In the genomic region with DNA sequence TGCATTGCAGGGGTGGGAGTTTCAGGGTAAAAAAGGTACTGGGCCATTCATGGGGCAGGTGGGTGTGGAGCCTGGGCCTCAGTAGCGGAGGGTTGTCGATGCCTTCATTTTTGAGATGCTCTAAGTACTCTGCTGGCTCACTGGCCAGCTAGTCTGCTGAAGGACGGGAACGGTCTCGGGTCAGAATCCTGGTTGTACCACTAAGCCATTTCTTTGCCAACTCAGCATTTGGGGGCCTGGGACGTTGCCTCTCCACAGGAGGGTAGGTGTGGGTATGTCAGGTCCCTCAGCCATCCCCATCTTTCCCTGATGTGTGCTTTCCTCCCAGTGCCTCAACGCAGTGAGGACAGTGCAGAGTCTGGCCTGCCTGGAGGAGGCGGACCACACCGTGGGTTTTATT, we compare ENCODE assay signal across 19 cellular contexts. TPM values are rescaled to one million over a fixed set of nuclear protein-coding genes. Genes with fewer than 3 reads are reported as not detected.
DNase-seq lines count a peak whose midpoint lies in the region; ATAC-seq, FAIRE-seq and TF ChIP-seq lines count a peak whose summit lies in the region.
"Had no signal": no experiment of that assay in that cellular context is flagged by ENCODE, and none has a peak within 500 bp of the region (broad histone marks: within the 10 kb centered on the region; RNA-seq: fewer than 3 reads in every experiment).

No MANE protein-coding gene starts in this region.

- no peaks in the 10 kb centered on the region for H3K9me1 ChIP-seq in K562 (ENCODE audit: control insufficient read depth, insufficient read depth, low read length)

- no peak overlapping the region for H2AFZ ChIP-seq in K562 (ENCODE audit: low read depth, low read length)

- peaks cover 17% of the 10 kb centered on the region for H4K20me1 ChIP-seq in K562 (replicated peaks; ENCODE audit: control insufficient read depth, insufficient read depth, low read length)

- DNase-seq in activated CD8-positive, alpha-beta T cell treated with anti-CD3 and anti-CD28 coated beads, Interleukin-2, amount 10 ng/mL, durations not matched to agents 7 days and 5 days: no peak
- no peak for DNase-seq in activated CD8-positive, alpha-beta T cell treated with anti-CD3 and anti-CD28 coated beads for 36 hours
- DNase-seq in GM12891 (ENCODE audit: insufficient read length, low spot score) (no peak), K562 (ENCODE audit: extremely low read depth in 1 of 4, low spot score in 3 of 4) (no peak), osteocyte (ENCODE audit: extremely low spot score, unreplicated experiment) (no peak), H7 (no peak)
- DNase-seq in activated T-cell treated with anti-CD3 and anti-CD28 coated beads, Interleukin-2, amount 50 U/mL, for 4 hours: no peak
- DNase-seq: CD8-positive, alpha-beta memory T cell; GDM1; H9; NCI-H2029; NCI-H2171; NCI-H748 treated with DMSO at 0.1 percent for 48 hours; OCI-M1; SJCRH30 had no signal

- H3K4me3 ChIP-seq in K562 (no peak overlapping the region), H7 (ENCODE audit: insufficient read depth, low read depth, low read length) (no peak overlapping the region)
- H3K4me3 ChIP-seq: BLaER1, GM12878, SJCRH30 had no signal

- CTCF ChIA-PET in activated CD8-positive, alpha-beta T cell treated with anti-CD3 and anti-CD28 coated beads, Interleukin-2, amount 10 ng/mL, durations not matched to agents 7 days and 5 days (lab: Charles Lee): no interaction called here
- CTCF ChIA-PET in activated CD8-positive, alpha-beta T cell treated with anti-CD3 and anti-CD28 coated beads for 36 hours (lab: Charles Lee): interaction anchor here (1.6 kb wide), 1 partner anchor 12 kb away, joined by 3 read pairs; no protein-coding TSS in a partner anchor
- CTCF ChIA-PET in K562 (lab: Yijun Ruan, JAX; ENCODE audit: low intra/inter-chr PET ratio): no interaction called here

- H3K9me3 ChIP-seq in K562 (replicated peaks; ENCODE audit: control insufficient read depth, insufficient read depth, low read depth, low read length): no peaks in the 10 kb centered on the region
- H3K9me3 ChIP-seq: BLaER1, SJCRH30 had no signal

- intact Hi-C loops in activated CD8-positive, alpha-beta T cell treated with anti-CD3 and anti-CD28 coated beads for 36 hours (cut with micrococcal nuclease): no loop called here
- intact Hi-C loops in K562 (cut with micrococcal nuclease): no loop called here

- WGBS in K562 (ENCODE audit: insufficient coverage, low coverage, missing lambda C conversion rate): 96% methylated on average over 7 of the region's 9 CpGs

- no peak overlapping the region for H3K4me2 ChIP-seq in K562 (ENCODE audit: insufficient read depth, low read length)
- H3K4me2 ChIP-seq: BLaER1 had no signal

- no peak overlapping the region for H3K9ac ChIP-seq in K562 (ENCODE audit: insufficient read depth in 1 of 2, low read depth in 2 of 2, low read length in 2 of 2)
- H3K9ac ChIP-seq: BLaER1 had no signal

- in situ Hi-C loops in K562 (cut with MboI): no loop called here

- no peaks in the 10 kb centered on the region for H3K4me1 Mint-ChIP-seq in activated CD8-positive, alpha-beta T cell treated with anti-CD3 and anti-CD28 coated beads, Interleukin-2, amount 10 ng/mL, durations not matched to agents 7 days and 5 days (ENCODE audit: low read depth)
- no peaks in the 10 kb centered on the region for H3K4me1 Mint-ChIP-seq in activated CD8-positive, alpha-beta T cell treated with anti-CD3 and anti-CD28 coated beads for 36 hours (ENCODE audit: low read depth)
- peaks cover 5% of the 10 kb centered on the region for H3K4me1 Mint-ChIP-seq in osteocyte (ENCODE audit: unreplicated experiment)
- H3K4me1 Mint-ChIP-seq in activated T-cell treated with anti-CD3 and anti-CD28 coated beads, Interleukin-2, amount 50 U/mL, for 4 hours (ENCODE audit: low read depth): no peaks in the 10 kb centered on the region
- H3K4me1 Mint-ChIP-seq: CD8-positive, alpha-beta memory T cell had no signal

- TF ChIP-seq EP300 in K562 (IDR thresholded peaks at IDR 0.05; ENCODE audit: low read length): no peak

- peaks cover 64% of the 10 kb centered on the region for H3K36me3 Mint-ChIP-seq in activated CD8-positive, alpha-beta T cell treated with anti-CD3 and anti-CD28 coated beads, Interleukin-2, amount 10 ng/mL, durations not matched to agents 7 days and 5 days (ENCODE audit: low read depth)
- peaks cover 53% of the 10 kb centered on the region for H3K36me3 Mint-ChIP-seq in activated CD8-positive, alpha-beta T cell treated with anti-CD3 and anti-CD28 coated beads for 36 hours (ENCODE audit: low read depth)
- peaks cover 41% of the 10 kb centered on the region for H3K36me3 Mint-ChIP-seq in osteocyte (ENCODE audit: unreplicated experiment)
- peaks cover 32% of the 10 kb centered on the region for H3K36me3 Mint-ChIP-seq in activated T-cell treated with anti-CD3 and anti-CD28 coated beads, Interleukin-2, amount 50 U/mL, for 4 hours (ENCODE audit: insufficient read depth)

- no peaks in the 10 kb centered on the region for H3K27me3 ChIP-seq in K562 (ENCODE audit: control insufficient read depth in 2 of 2, insufficient read depth in 2 of 2, low read length in 2 of 2)
- no peaks in the 10 kb centered on the region for H3K27me3 ChIP-seq in H7 (ENCODE audit: control insufficient read depth, insufficient read depth, low read length)
- H3K27me3 ChIP-seq: BLaER1, SJCRH30 had no signal

- no peaks in the 10 kb centered on the region for H3K27me3 Mint-ChIP-seq in activated CD8-positive, alpha-beta T cell treated with anti-CD3 and anti-CD28 coated beads, Interleukin-2, amount 10 ng/mL, durations not matched to agents 7 days and 5 days (ENCODE audit: low read depth)
- no peaks in the 10 kb centered on the region for H3K27me3 Mint-ChIP-seq in activated CD8-positive, alpha-beta T cell treated with anti-CD3 and anti-CD28 coated beads for 36 hours
- no peaks in the 10 kb centered on the region for H3K27me3 Mint-ChIP-seq in osteocyte (ENCODE audit: unreplicated experiment)
- H3K27me3 Mint-ChIP-seq in activated T-cell treated with anti-CD3 and anti-CD28 coated beads, Interleukin-2, amount 50 U/mL, for 4 hours (ENCODE audit: low read depth): no peaks in the 10 kb centered on the region
- H3K27me3 Mint-ChIP-seq: CD8-positive, alpha-beta memory T cell; IgD-negative memory B cell had no signal

- no peaks in the 10 kb centered on the region for H3K9me3 Mint-ChIP-seq in activated CD8-positive, alpha-beta T cell treated with anti-CD3 and anti-CD28 coated beads, Interleukin-2, amount 10 ng/mL, durations not matched to agents 7 days and 5 days (ENCODE audit: insufficient read depth)
- H3K9me3 Mint-ChIP-seq in activated CD8-positive, alpha-beta T cell treated with anti-CD3 and anti-CD28 coated beads for 36 hours: no peaks in the 10 kb centered on the region
- H3K9me3 Mint-ChIP-seq in osteocyte (ENCODE audit: unreplicated experiment): no peaks in the 10 kb centered on the region
- no peaks in the 10 kb centered on the region for H3K9me3 Mint-ChIP-seq in activated T-cell treated with anti-CD3 and anti-CD28 coated beads, Interleukin-2, amount 50 U/mL, for 4 hours
- H3K9me3 Mint-ChIP-seq: CD8-positive, alpha-beta memory T cell; H9; IgD-negative memory B cell had no signal

- FAIRE-seq in GM12891 (lab: Jason Lieb, UNC) (no peak), K562 (lab: Jason Lieb, UNC) (no peak)
- FAIRE-seq: GM12878 had no signal

- H3K36me3 ChIP-seq in K562 (ENCODE audit: control insufficient read depth, insufficient read depth, low read length) (peaks cover 90% of the 10 kb centered on the region), H7 (replicated peaks; ENCODE audit: control insufficient read depth, insufficient read depth, low read length) (peaks cover 53% of the 10 kb centered on the region)

- H3K4me3 Mint-ChIP-seq in activated CD8-positive, alpha-beta T cell treated with anti-CD3 and anti-CD28 coated beads, Interleukin-2, amount 10 ng/mL, durations not matched to agents 7 days and 5 days: no peak overlapping the region
- H3K4me3 Mint-ChIP-seq in activated CD8-positive, alpha-beta T cell treated with anti-CD3 and anti-CD28 coated beads for 36 hours: no peak overlapping the region
- H3K4me3 Mint-ChIP-seq in osteocyte (ENCODE audit: unreplicated experiment): no peak overlapping the region
- H3K4me3 Mint-ChIP-seq in activated T-cell treated with anti-CD3 and anti-CD28 coated beads, Interleukin-2, amount 50 U/mL, for 4 hours: no peak overlapping the region
- H3K4me3 Mint-ChIP-seq: CD8-positive, alpha-beta memory T cell; H9; IgD-negative memory B cell had no signal

- no peak for ATAC-seq in activated CD8-positive, alpha-beta T cell treated with anti-CD3 and anti-CD28 coated beads, Interleukin-2, amount 10 ng/mL, durations not matched to agents 7 days and 5 days
- no peak for ATAC-seq in activated CD8-positive, alpha-beta T cell treated with anti-CD3 and anti-CD28 coated beads for 36 hours
- ATAC-seq in K562 (no peak), GM18519 (IDR thresholded peaks at IDR 0.05; ENCODE audit: low FRiP score, unreplicated experiment) (no peak)
- no peak for ATAC-seq in activated T-cell treated with anti-CD3 and anti-CD28 coated beads, Interleukin-2, amount 50 U/mL, for 4 hours
- ATAC-seq: GM12878 had no signal

- peak overlapping the region; percentile 46 for H3K27ac Mint-ChIP-seq in activated CD8-positive, alpha-beta T cell treated with anti-CD3 and anti-CD28 coated beads, Interleukin-2, amount 10 ng/mL, durations not matched to agents 7 days and 5 days
- H3K27ac Mint-ChIP-seq in activated CD8-positive, alpha-beta T cell treated with anti-CD3 and anti-CD28 coated beads for 36 hours: no peak overlapping the region
- H3K27ac Mint-ChIP-seq in osteocyte (ENCODE audit: unreplicated experiment): peak overlapping the region; percentile 18

- no peak for TF ChIP-seq RAD21 in K562 (CRISPR knock-in tag; conservative IDR thresholded peaks at IDR 0.05 in 1 of 2, IDR thresholded peaks at IDR 0.05 in 1 of 2)

- no peak for TF ChIP-seq CTCF in activated CD8-positive, alpha-beta T cell treated with anti-CD3 and anti-CD28 coated beads for 36 hours (IDR thresholded peaks at IDR 0.05)
- TF ChIP-seq CTCF in K562 (IDR thresholded peaks at IDR 0.05 in 2 of 3, conservative IDR thresholded peaks at IDR 0.05 in 1 of 3; ENCODE audit: insufficient read depth in 2 of 3, low read depth in 1 of 3, low read length in 3 of 3) (no peak), osteocyte (IDR thresholded peaks at IDR 0.05) (no peak)

- no peaks in the 10 kb centered on the region for H3K79me2 ChIP-seq in K562 (ENCODE audit: control insufficient read depth, insufficient read depth, low read length)

- TF ChIP-seq POLR2A in GM12891 (IDR thresholded peaks at IDR 0.05; ENCODE audit: low read depth, low read length): peak; percentile 32; the same call in 1 of the 2 replicates
- TF ChIP-seq POLR2A in K562 (conservative IDR thresholded peaks at IDR 0.05): no peak

- BruUV-seq in K562 (replicated peaks; lab: Mats Ljungman, UMichigan): no TSS peak

- POLR2A ChIA-PET in activated CD8-positive, alpha-beta T cell treated with anti-CD3 and anti-CD28 coated beads, Interleukin-2, amount 10 ng/mL, durations not matched to agents 7 days and 5 days (lab: Charles Lee): no interaction called here
- POLR2A ChIA-PET in activated CD8-positive, alpha-beta T cell treated with anti-CD3 and anti-CD28 coated beads for 36 hours (lab: Charles Lee): interaction anchor here (0.5 to 1.0 kb wide), 3 partner anchors 32 to 808 kb away, joined by 3 to 4 read pairs (median 3); no protein-coding TSS in a partner anchor
- POLR2A ChIA-PET in K562 (lab: Yijun Ruan, JAX): interaction anchor here (0.6 to 1.2 kb wide), 4 partner anchors 10 to 1778 kb away, joined by 3 to 6 read pairs (median 4); a partner anchor contains a TSS

- H3K27ac ChIP-seq in K562 (ENCODE audit: extremely low read depth, low read depth, low read length): no peak overlapping the region
- H3K27ac ChIP-seq: BLaER1, SJCRH30 had no signal

- H3K4me1 ChIP-seq in K562 (replicated peaks in 1 of 2; ENCODE audit: control insufficient read depth in 2 of 2, insufficient read depth in 2 of 2, low read length in 2 of 2): peaks cover 0 to 18% of the 10 kb centered on the region in 2 experiments; a peak in 3 of 5 replicates
- H3K4me1 ChIP-seq: SJCRH30 had no signal

RNA-seq across cellular contexts. Expression of a gene that starts 25.1 kb away (rescaled TPM):
- total RNA-seq in activated CD8-positive, alpha-beta T cell treated with anti-CD3 and anti-CD28 coated beads, Interleukin-2, amount 10 ng/mL, durations not matched to agents 7 days and 5 days: 100 to 1,000 TPM; 107 to 109 TPM
- 10 to 100 TPM; 49.3 to 50.8 TPM for total RNA-seq in activated CD8-positive, alpha-beta T cell treated with anti-CD3 and anti-CD28 coated beads for 36 hours
- polyA plus RNA-seq in GM12891 (2012; ENCODE audit: low read depth, missing spikeins): 20.6 TPM
- 56.9 and 171 TPM in 2 replicates for total RNA-seq in K562 (2011; cell fraction: chromatin; rRNA removed; ENCODE audit: low replicate concordance)
- 132 and 142 TPM in 2 replicates for total RNA-seq in K562 (2011; cell fraction: nucleolus; rRNA removed)
- 83.5 and 91.6 TPM in 2 replicates for total RNA-seq in K562 (2011; cell fraction: nucleoplasm; rRNA removed)
- total RNA-seq in K562 (2014; rRNA removed): 58.8 and 72.7 TPM in 2 replicates
- total RNA-seq in K562 (2014; rRNA removed; fragmentation: Illumina TruSeq; extraction: Trizol): 17.3 and 23.0 TPM in 2 replicates
- 35.2 and 35.9 TPM in 2 replicates for total RNA-seq in K562 (2015; rRNA removed; fragmentation: Illumina TruSeq; extraction: Trizol)
- 88.4 and 90.2 TPM in 2 replicates for total RNA-seq in K562 (2021)
- polyA plus RNA-seq in K562 (2011; rRNA removed): 60.6 and 64.2 TPM in 2 replicates
- 57.8 and 99.1 TPM in 2 replicates for polyA plus RNA-seq in K562 (2011; cell fraction: cytosol; rRNA removed)
- polyA plus RNA-seq in K562 (2011; cell fraction: nucleus; rRNA removed): 381 and 681 TPM in 2 replicates
- polyA plus RNA-seq in K562 (2012): 72.8 and 106 TPM in 2 replicates
- polyA plus RNA-seq in K562 (2014; fragmentation: Illumina TruSeq; extraction: Trizol): 63.3 and 68.6 TPM in 2 replicates
- polyA plus RNA-seq in K562 (2014; fragmentation: Nextera tagmentation; extraction: Ambion mirVana): under 1 TPM; 0.20 to 0.98 TPM
- polyA plus RNA-seq in K562 (2014; rRNA removed): 118 and 124 TPM in 2 replicates
- 7.6 and 15.5 TPM in 2 replicates for polyA minus RNA-seq in K562 (2011; rRNA and poly(A)+ RNA removed)
- 24.0 and 25.5 TPM in 2 replicates for polyA minus RNA-seq in K562 (2011; cell fraction: cytosol; rRNA and poly(A)+ RNA removed)
- 32.9 and 40.3 TPM in 2 replicates for polyA minus RNA-seq in K562 (2011; cell fraction: nucleus; rRNA and poly(A)+ RNA removed)
- 105 and 113 TPM in 2 replicates for total RNA-seq in osteocyte
- 10 to 100 TPM; 37.5 to 43.2 (median 40.9) TPM for total RNA-seq in activated T-cell treated with anti-CD3 and anti-CD28 coated beads, Interleukin-2, amount 50 U/mL, for 4 hours
- total RNA-seq in H7 (2014; rRNA removed; shearing (Covaris generic)): 79.1 and 80.1 TPM in 2 replicates

RNA-seq across cellular contexts. Expression of a gene that starts 33.4 kb away (rescaled TPM):
- 10 to 100 TPM; 38.3 to 45.6 TPM for total RNA-seq in activated CD8-positive, alpha-beta T cell treated with anti-CD3 and anti-CD28 coated beads, Interleukin-2, amount 10 ng/mL, durations not matched to agents 7 days and 5 days
- 10 to 100 TPM; 34.6 to 35.8 TPM for total RNA-seq in activated CD8-positive, alpha-beta T cell treated with anti-CD3 and anti-CD28 coated beads for 36 hours
- 11.9 TPM for polyA plus RNA-seq in GM12891 (2012; ENCODE audit: low read depth, missing spikeins)
- total RNA-seq in K562 (2011; cell fraction: chromatin; rRNA removed; ENCODE audit: low replicate concordance): 92.3 and 308 TPM in 2 replicates
- 215 and 248 TPM in 2 replicates for total RNA-seq in K562 (2011; cell fraction: nucleolus; rRNA removed)
- total RNA-seq in K562 (2011; cell fraction: nucleoplasm; rRNA removed): 114 and 139 TPM in 2 replicates
- total RNA-seq in K562 (2014; rRNA removed): 25.4 and 30.5 TPM in 2 replicates
- 5.3 and 7.3 TPM in 2 replicates for total RNA-seq in K562 (2014; rRNA removed; fragmentation: Illumina TruSeq; extraction: Trizol)
- 18.0 and 22.7 TPM in 2 replicates for total RNA-seq in K562 (2015; rRNA removed; fragmentation: Illumina TruSeq; extraction: Trizol)
- 47.6 and 49.4 TPM in 2 replicates for total RNA-seq in K562 (2021)
- polyA plus RNA-seq in K562 (2011; rRNA removed): 19.8 and 37.8 TPM in 2 replicates
- 19.0 and 25.6 TPM in 2 replicates for polyA plus RNA-seq in K562 (2011; cell fraction: cytosol; rRNA removed)
- polyA plus RNA-seq in K562 (2011; cell fraction: nucleus; rRNA removed): 374 and 378 TPM in 2 replicates
- 25.3 and 34.3 TPM in 2 replicates for polyA plus RNA-seq in K562 (2012)
- 15.2 and 25.9 TPM in 2 replicates for polyA plus RNA-seq in K562 (2014; fragmentation: Illumina TruSeq; extraction: Trizol)
- under 1 TPM; 0.15 to 0.77 TPM for polyA plus RNA-seq in K562 (2014; fragmentation: Nextera tagmentation; extraction: Ambion mirVana)
- polyA plus RNA-seq in K562 (2014; rRNA removed): 51.4 and 54.1 TPM in 2 replicates
- 7.0 and 8.3 TPM in 2 replicates for polyA minus RNA-seq in K562 (2011; rRNA and poly(A)+ RNA removed)
- polyA minus RNA-seq in K562 (2011; cell fraction: cytosol; rRNA and poly(A)+ RNA removed): 10.7 and 12.7 TPM in 2 replicates
- 52.0 and 76.5 TPM in 2 replicates for polyA minus RNA-seq in K562 (2011; cell fraction: nucleus; rRNA and poly(A)+ RNA removed)
- total RNA-seq in osteocyte: 27.5 and 29.9 TPM in 2 replicates
- 10 to 100 TPM; 42.4 to 50.9 (median 46.6) TPM for total RNA-seq in activated T-cell treated with anti-CD3 and anti-CD28 coated beads, Interleukin-2, amount 50 U/mL, for 4 hours
- 26.4 and 33.8 TPM in 2 replicates for total RNA-seq in H7 (2014; rRNA removed; shearing (Covaris generic))

RNA-seq across cellular contexts. Expression of a gene that starts 55.5 kb away (rescaled TPM):
- 10 to 100 TPM; 83.8 to 85.2 TPM for total RNA-seq in activated CD8-positive, alpha-beta T cell treated with anti-CD3 and anti-CD28 coated beads, Interleukin-2, amount 10 ng/mL, durations not matched to agents 7 days and 5 days
- 100 to 1,000 TPM in 1 of 2 experiments, 10 to 100 TPM in 1; 96.2 to 110 TPM for total RNA-seq in activated CD8-positive, alpha-beta T cell treated with anti-CD3 and anti-CD28 coated beads for 36 hours
- 29.5 TPM for polyA plus RNA-seq in GM12891 (2012; ENCODE audit: low read depth, missing spikeins)
- 545 and 736 TPM in 2 replicates for total RNA-seq in K562 (2011; cell fraction: chromatin; rRNA removed; ENCODE audit: low replicate concordance)
- total RNA-seq in K562 (2011; cell fraction: nucleolus; rRNA removed): 287 and 308 TPM in 2 replicates
- 273 and 303 TPM in 2 replicates for total RNA-seq in K562 (2011; cell fraction: nucleoplasm; rRNA removed)
- 64.3 and 92.3 TPM in 2 replicates for total RNA-seq in K562 (2014; rRNA removed)
- total RNA-seq in K562 (2014; rRNA removed; fragmentation: Illumina TruSeq; extraction: Trizol): 66.6 and 84.5 TPM in 2 replicates
- total RNA-seq in K562 (2015; rRNA removed; fragmentation: Illumina TruSeq; extraction: Trizol): 69.9 and 70.6 TPM in 2 replicates
- 123 and 135 TPM in 2 replicates for total RNA-seq in K562 (2021)
- polyA plus RNA-seq in K562 (2011; rRNA removed): 71.2 and 106 TPM in 2 replicates
- polyA plus RNA-seq in K562 (2011; cell fraction: cytosol; rRNA removed): 109 and 123 TPM in 2 replicates
- polyA plus RNA-seq in K562 (2011; cell fraction: nucleus; rRNA removed): 185 and 200 TPM in 2 replicates
- polyA plus RNA-seq in K562 (2012): 61.5 and 77.1 TPM in 2 replicates
- 107 and 110 TPM in 2 replicates for polyA plus RNA-seq in K562 (2014; fragmentation: Illumina TruSeq; extraction: Trizol)
- 10 to 100 TPM; 11.7 to 17.9 TPM for polyA plus RNA-seq in K562 (2014; fragmentation: Nextera tagmentation; extraction: Ambion mirVana)
- polyA plus RNA-seq in K562 (2014; rRNA removed): 64.7 and 70.6 TPM in 2 replicates
- polyA minus RNA-seq in K562 (2011; rRNA and poly(A)+ RNA removed): 241 and 300 TPM in 2 replicates
- 193 and 215 TPM in 2 replicates for polyA minus RNA-seq in K562 (2011; cell fraction: cytosol; rRNA and poly(A)+ RNA removed)
- 102 and 146 TPM in 2 replicates for polyA minus RNA-seq in K562 (2011; cell fraction: nucleus; rRNA and poly(A)+ RNA removed)
- 44.5 and 49.0 TPM in 2 replicates for total RNA-seq in osteocyte
- total RNA-seq in activated T-cell treated with anti-CD3 and anti-CD28 coated beads, Interleukin-2, amount 50 U/mL, for 4 hours: 100 to 1,000 TPM; 166 to 183 (median 167) TPM
- 81.3 and 87.9 TPM in 2 replicates for total RNA-seq in H7 (2014; rRNA removed; shearing (Covaris generic))

RNA-seq across cellular contexts. Expression of a gene that starts 55.6 kb away (rescaled TPM):
- 1 to 10 TPM; 7.9 to 8.7 TPM for total RNA-seq in activated CD8-positive, alpha-beta T cell treated with anti-CD3 and anti-CD28 coated beads, Interleukin-2, amount 10 ng/mL, durations not matched to agents 7 days and 5 days
- 1 to 10 TPM; 5.7 TPM for total RNA-seq in activated CD8-positive, alpha-beta T cell treated with anti-CD3 and anti-CD28 coated beads for 36 hours
- 5.2 TPM for polyA plus RNA-seq in GM12891 (2012; ENCODE audit: low read depth, missing spikeins)
- 13.9 and 44.2 TPM in 2 replicates for total RNA-seq in K562 (2011; cell fraction: chromatin; rRNA removed; ENCODE audit: low replicate concordance)
- 48.2 and 55.4 TPM in 2 replicates for total RNA-seq in K562 (2011; cell fraction: nucleolus; rRNA removed)
- total RNA-seq in K562 (2011; cell fraction: nucleoplasm; rRNA removed): 27.6 and 38.4 TPM in 2 replicates
- total RNA-seq in K562 (2014; rRNA removed): 11.7 and 18.4 TPM in 2 replicates
- total RNA-seq in K562 (2014; rRNA removed; fragmentation: Illumina TruSeq; extraction: Trizol): 7.5 and 8.4 TPM in 2 replicates
- 13.7 and 14.0 TPM in 2 replicates for total RNA-seq in K562 (2015; rRNA removed; fragmentation: Illumina TruSeq; extraction: Trizol)
- 14.2 and 14.7 TPM in 2 replicates for total RNA-seq in K562 (2021)
- polyA plus RNA-seq in K562 (2011; rRNA removed): 10.8 and 13.0 TPM in 2 replicates
- polyA plus RNA-seq in K562 (2011; cell fraction: cytosol; rRNA removed): 15.7 and 32.2 TPM in 2 replicates
- 9.0 and 11.9 TPM in 2 replicates for polyA plus RNA-seq in K562 (2011; cell fraction: nucleus; rRNA removed)
- 9.5 and 16.7 TPM in 2 replicates for polyA plus RNA-seq in K562 (2012)
- 14.0 and 15.0 TPM in 2 replicates for polyA plus RNA-seq in K562 (2014; fragmentation: Illumina TruSeq; extraction: Trizol)
- polyA plus RNA-seq in K562 (2014; fragmentation: Nextera tagmentation; extraction: Ambion mirVana): 1 to 10 TPM; 2.6 to 3.7 TPM
- polyA plus RNA-seq in K562 (2014; rRNA removed): 10.6 and 11.1 TPM in 2 replicates
- 16.4 and 25.9 TPM in 2 replicates for polyA minus RNA-seq in K562 (2011; rRNA and poly(A)+ RNA removed)
- 6.7 and 11.4 TPM in 2 replicates for polyA minus RNA-seq in K562 (2011; cell fraction: cytosol; rRNA and poly(A)+ RNA removed)
- polyA minus RNA-seq in K562 (2011; cell fraction: nucleus; rRNA and poly(A)+ RNA removed): 16.6 and 23.7 TPM in 2 replicates
- 27.4 and 30.5 TPM in 2 replicates for total RNA-seq in osteocyte
- 10 to 100 TPM; 14.4 to 15.8 (median 15.2) TPM for total RNA-seq in activated T-cell treated with anti-CD3 and anti-CD28 coated beads, Interleukin-2, amount 50 U/mL, for 4 hours
- 18.6 and 20.9 TPM in 2 replicates for total RNA-seq in H7 (2014; rRNA removed; shearing (Covaris generic))
